ENCODE assay signal across 25 cellular contexts in genomic region chr3:42513521-42513920, GRCh38. TPM values are rescaled to one million over a fixed set of nuclear protein-coding genes. Genes with fewer than 3 reads are reported as not detected.
DNase-seq lines count a peak whose midpoint lies in the region; ATAC-seq and TF ChIP-seq lines count a peak whose summit lies in the region.
"Had no signal": no experiment of that assay in that cellular context is flagged by ENCODE, and none has a peak within 500 bp of the region (broad histone marks: within the 10 kb centered on the region; RNA-seq: fewer than 3 reads in every experiment).

No MANE protein-coding gene starts in this region.

- intact Hi-C loops in naive thymus-derived CD4-positive, alpha-beta T cell (cut with micrococcal nuclease) = no loop called here
- intact Hi-C loops in tibial artery (cut with DNase I; ENCODE audit: low total_unique reads) = no loop called here

- TF ChIP-seq CTCF in RWPE1 (conservative IDR thresholded peaks at IDR 0.05; ENCODE audit: low read depth) (no peak), tibial artery (IDR thresholded peaks at IDR 0.05) (no peak)

- H3K9me3 ChIP-seq in naive thymus-derived CD4-positive, alpha-beta T cell (ENCODE audit: control insufficient read depth in 2 of 3, low read length in 3 of 3) = no peaks in the 10 kb centered on the region
- no peaks in the 10 kb centered on the region for H3K9me3 ChIP-seq in tibial artery
- H3K9me3 ChIP-seq: MG63 had no signal

- H3K27ac ChIP-seq in RWPE1 = peak overlapping the region; percentile 97
- no peak overlapping the region for H3K27ac ChIP-seq in naive thymus-derived CD4-positive, alpha-beta T cell (ENCODE audit: low read depth, low read length)
- H3K27ac ChIP-seq in tibial artery = peak overlapping the region; percentile 83 to 92
- H3K27ac ChIP-seq: GM23248 had no signal

- ATAC-seq in activated naive CD8-positive, alpha-beta T cell treated with anti-CD3 and anti-CD28 coated beads, Interleukin-2, amount 50 U/mL, for 24 hours = no peak
- ATAC-seq in naive thymus-derived CD4-positive, alpha-beta T cell = no peak
- ATAC-seq: Panc1 had no signal

- H3K27me3 Mint-ChIP-seq in activated naive CD8-positive, alpha-beta T cell = no peaks in the 10 kb centered on the region
- no peaks in the 10 kb centered on the region for H3K27me3 Mint-ChIP-seq in activated naive CD8-positive, alpha-beta T cell treated with anti-CD3 and anti-CD28 coated beads, Interleukin-2, amount 50 U/mL, for 24 hours
- peaks cover 0 to 5% (median 0%) of the 10 kb centered on the region in 5 donors for H3K27me3 Mint-ChIP-seq in naive thymus-derived CD4-positive, alpha-beta T cell
- H3K27me3 Mint-ChIP-seq: CD4-positive, CD25-positive, alpha-beta regulatory T cell had no signal

- H3K27ac Mint-ChIP-seq in activated naive CD8-positive, alpha-beta T cell = peak overlapping the region; percentile 5
- H3K27ac Mint-ChIP-seq in activated naive CD8-positive, alpha-beta T cell treated with anti-CD3 and anti-CD28 coated beads, Interleukin-2, amount 50 U/mL, for 24 hours = no peak overlapping the region
- peak overlapping the region in 5 of 9 donors; percentile 25 to 58 (median 53) for H3K27ac Mint-ChIP-seq in naive thymus-derived CD4-positive, alpha-beta T cell
- H3K27ac Mint-ChIP-seq: CD4-positive, CD25-positive, alpha-beta regulatory T cell; IgD-negative memory B cell had no signal

- H3K4me1 Mint-ChIP-seq in activated naive CD8-positive, alpha-beta T cell (ENCODE audit: low read depth) = peaks cover 35% of the 10 kb centered on the region
- peaks cover 6% of the 10 kb centered on the region for H3K4me1 Mint-ChIP-seq in activated naive CD8-positive, alpha-beta T cell treated with anti-CD3 and anti-CD28 coated beads, Interleukin-2, amount 50 U/mL, for 24 hours
- H3K4me1 Mint-ChIP-seq in naive thymus-derived CD4-positive, alpha-beta T cell = peaks cover 19 to 60% (median 50%) of the 10 kb centered on the region in 7 donors

- no peak for DNase-seq in activated naive CD8-positive, alpha-beta T cell treated with anti-CD3 and anti-CD28 coated beads, Interleukin-2, amount 50 U/mL, for 24 hours
- DNase-seq in RWPE1 (ENCODE audit: low spot score) (no peak), tibial artery (no peak), NCI-H2196 (lab: John Stamatoyannopoulos, UW; ENCODE audit: unreplicated experiment) (no peak), HUDEP-2 (lab: John Stamatoyannopoulos, UW; ENCODE audit: unreplicated experiment in 76 of 76) (no peak), NCI-H1694 (lab: John Stamatoyannopoulos, UW) (no peak)
- no peak for DNase-seq in naive thymus-derived CD4-positive, alpha-beta T cell
- DNase-seq: 8988T; CD4-positive, CD25-positive, alpha-beta regulatory T cell; DMS153; GF-D8; GM23248; HCEC 1CT; Kasumi-1; MG63; NCI-H1048; NCI-H1436; NCI-H2029; NCI-H2171; NCI-H446; NCI-H69 had no signal

- CTCF ChIA-PET in RWPE1 (lab: Yijun Ruan, JAX) = interaction anchor here (1.0 kb wide), 1 partner anchor 12 kb away, joined by 3 read pairs; no protein-coding TSS in a partner anchor
- CTCF ChIA-PET in naive thymus-derived CD4-positive, alpha-beta T cell (lab: Charles Lee) = interaction anchor here (0.7 to 1.9 kb wide), 4 partner anchors 11 to 34 kb away, joined by 3 to 9 read pairs (median 3); partner anchors contain the start of gene VIPR1

- H3K36me3 ChIP-seq in naive thymus-derived CD4-positive, alpha-beta T cell (ENCODE audit: control insufficient read depth in 2 of 3, insufficient read depth in 3 of 3, low read length in 3 of 3) = peaks cover 0 to 35% (median 0%) of the 10 kb centered on the region in 3 experiments
- no peaks in the 10 kb centered on the region for H3K36me3 ChIP-seq in tibial artery
- H3K36me3 ChIP-seq: MG63 had no signal

- H3K4me1 ChIP-seq in naive thymus-derived CD4-positive, alpha-beta T cell (ENCODE audit: control insufficient read depth in 2 of 2, insufficient read depth in 2 of 2, low read length in 2 of 2) = peaks cover 0 to 20% of the 10 kb centered on the region in 2 donors
- H3K4me1 ChIP-seq in tibial artery = peaks cover 4 to 78% (median 62%) of the 10 kb centered on the region in 4 donors

- peaks cover 2% of the 10 kb centered on the region for H3K36me3 Mint-ChIP-seq in activated naive CD8-positive, alpha-beta T cell
- H3K36me3 Mint-ChIP-seq in activated naive CD8-positive, alpha-beta T cell treated with anti-CD3 and anti-CD28 coated beads, Interleukin-2, amount 50 U/mL, for 24 hours (ENCODE audit: low read depth) = no peaks in the 10 kb centered on the region
- H3K36me3 Mint-ChIP-seq in naive thymus-derived CD4-positive, alpha-beta T cell = peaks cover 3 to 39% (median 15%) of the 10 kb centered on the region in 5 donors

- H3K9me3 Mint-ChIP-seq in activated naive CD8-positive, alpha-beta T cell (ENCODE audit: low read depth) = no peaks in the 10 kb centered on the region
- no peaks in the 10 kb centered on the region for H3K9me3 Mint-ChIP-seq in activated naive CD8-positive, alpha-beta T cell treated with anti-CD3 and anti-CD28 coated beads, Interleukin-2, amount 50 U/mL, for 24 hours
- no peaks in the 10 kb centered on the region for H3K9me3 Mint-ChIP-seq in naive thymus-derived CD4-positive, alpha-beta T cell
- H3K9me3 Mint-ChIP-seq: IgD-negative memory B cell had no signal

- no peaks in the 10 kb centered on the region for H3K27me3 ChIP-seq in naive thymus-derived CD4-positive, alpha-beta T cell (ENCODE audit: control insufficient read depth in 2 of 2, insufficient read depth in 2 of 2, low read length in 2 of 2)
- H3K27me3 ChIP-seq in tibial artery = no peaks in the 10 kb centered on the region
- H3K27me3 ChIP-seq: MG63 had no signal

- POLR2A ChIA-PET in RWPE1 (lab: Yijun Ruan, JAX; ENCODE audit: low non-redundant PET) = interaction anchor here (0.5 kb wide), 1 partner anchor 23 kb away, joined by 3 read pairs; no protein-coding TSS in a partner anchor
- POLR2A ChIA-PET in naive thymus-derived CD4-positive, alpha-beta T cell (lab: Charles Lee) = interaction anchor here (1.3 to 5.5 kb wide), 4 partner anchors 8 to 20 kb away, joined by 3 to 26 read pairs (median 4); partner anchors contain the start of gene VIPR1

- no peak overlapping the region for H3K4me3 Mint-ChIP-seq in activated naive CD8-positive, alpha-beta T cell
- no peak overlapping the region for H3K4me3 Mint-ChIP-seq in activated naive CD8-positive, alpha-beta T cell treated with anti-CD3 and anti-CD28 coated beads, Interleukin-2, amount 50 U/mL, for 24 hours
- H3K4me3 Mint-ChIP-seq in naive thymus-derived CD4-positive, alpha-beta T cell = peak overlapping the region in 1 of 10 donors; percentile 65
- H3K4me3 Mint-ChIP-seq: CD4-positive, CD25-positive, alpha-beta regulatory T cell had no signal

- H3K4me3 ChIP-seq in naive thymus-derived CD4-positive, alpha-beta T cell (ENCODE audit: low read length) = no peak overlapping the region
- no peak overlapping the region for H3K4me3 ChIP-seq in tibial artery
- H3K4me3 ChIP-seq: GM23248, MG63 had no signal

RNA-seq across cellular contexts. Expression of gene VIPR1, which starts 11.1 kb away (rescaled TPM):
- total RNA-seq in naive thymus-derived CD4-positive, alpha-beta T cell = 100 to 1,000 TPM in 2 of 5 experiments, 10 to 100 TPM in 2, 1 to 10 TPM in 1; 8.0 to 133 (median 70.5) TPM
- 10 to 100 TPM; 30.5 to 44.8 TPM for polyA plus RNA-seq in naive thymus-derived CD4-positive, alpha-beta T cell
- total RNA-seq: GM23248 had no signal
- polyA plus RNA-seq: AG04450, GM23248 had no signal
